Comparison of ENCODE assay signal across 4 cellular contexts in the genomic region with DNA sequence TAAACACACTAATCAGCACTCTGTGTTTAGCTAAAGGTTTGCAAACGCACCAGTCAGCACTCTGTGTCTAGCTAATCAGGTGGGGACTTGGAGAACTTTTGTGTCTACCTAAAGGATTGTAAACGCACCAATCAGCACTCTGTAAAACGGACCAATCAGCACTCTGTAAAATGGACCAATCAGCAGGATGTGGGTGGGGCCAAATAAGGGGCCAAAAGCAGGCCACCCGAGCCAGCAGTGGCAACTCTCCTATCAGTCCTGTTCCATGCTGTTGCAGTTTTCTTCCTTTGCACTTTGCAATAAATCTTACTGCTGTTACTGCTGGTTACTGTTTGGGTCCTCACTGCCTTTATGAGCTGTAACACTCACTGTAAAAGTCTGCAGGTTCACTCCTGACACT.
TF ChIP-seq lines count a peak whose summit lies in the region.

No MANE protein-coding gene starts in this region.

TF ChIP-seq in IMR-90, 13 proteins besides CTCF, POLR2A, EP300 and RAD21:
- TF ChIP-seq MAFK (IDR thresholded peaks at IDR 0.05; ENCODE audit: low read depth, low read length): peak; percentile 5; the same call in 1 of the 2 replicates
TF ChIP-seq in IMR-90: peak in this region for 1; not testable (repeated sequence) for 12.

TF ChIP-seq in WTC11, 78 proteins besides CTCF, POLR2A, EP300 and RAD21:
- peak; percentile 72 for TF ChIP-seq NFYB (CRISPR knock-in tag; conservative IDR thresholded peaks at IDR 0.05; ENCODE audit: low read depth)

TF ChIP-seq in K562, 482 proteins besides CTCF, POLR2A, EP300 and RAD21:
- TF ChIP-seq RBM25 (IDR thresholded peaks at IDR 0.05; ENCODE audit: low read depth, low read length, severe bottlenecking) (peak; percentile 82), CC2D1A (IDR thresholded peaks at IDR 0.05) (peak; percentile 58), ZNF316 (IDR thresholded peaks at IDR 0.05) (peak; percentile 81), C11orf30 (IDR thresholded peaks at IDR 0.05; ENCODE audit: low read depth) (peak; percentile 48), ASH1L (IDR thresholded peaks at IDR 0.05; ENCODE audit: borderline replicate concordance, low read depth, partially characterized antibody) (peak; percentile 53), SP1 (CRISPR knock-in tag; IDR thresholded peaks at IDR 0.05) (peak; percentile 60; the same call in 1 of the 2 replicates), MAFG (tag; conservative IDR thresholded peaks at IDR 0.05) (peak; percentile 15; the same call in 1 of the 2 replicates), NFYB (IDR thresholded peaks at IDR 0.05; ENCODE audit: extremely low read depth, insufficient read length) (peak; percentile 91)
- TF ChIP-seq, protein P1, sequence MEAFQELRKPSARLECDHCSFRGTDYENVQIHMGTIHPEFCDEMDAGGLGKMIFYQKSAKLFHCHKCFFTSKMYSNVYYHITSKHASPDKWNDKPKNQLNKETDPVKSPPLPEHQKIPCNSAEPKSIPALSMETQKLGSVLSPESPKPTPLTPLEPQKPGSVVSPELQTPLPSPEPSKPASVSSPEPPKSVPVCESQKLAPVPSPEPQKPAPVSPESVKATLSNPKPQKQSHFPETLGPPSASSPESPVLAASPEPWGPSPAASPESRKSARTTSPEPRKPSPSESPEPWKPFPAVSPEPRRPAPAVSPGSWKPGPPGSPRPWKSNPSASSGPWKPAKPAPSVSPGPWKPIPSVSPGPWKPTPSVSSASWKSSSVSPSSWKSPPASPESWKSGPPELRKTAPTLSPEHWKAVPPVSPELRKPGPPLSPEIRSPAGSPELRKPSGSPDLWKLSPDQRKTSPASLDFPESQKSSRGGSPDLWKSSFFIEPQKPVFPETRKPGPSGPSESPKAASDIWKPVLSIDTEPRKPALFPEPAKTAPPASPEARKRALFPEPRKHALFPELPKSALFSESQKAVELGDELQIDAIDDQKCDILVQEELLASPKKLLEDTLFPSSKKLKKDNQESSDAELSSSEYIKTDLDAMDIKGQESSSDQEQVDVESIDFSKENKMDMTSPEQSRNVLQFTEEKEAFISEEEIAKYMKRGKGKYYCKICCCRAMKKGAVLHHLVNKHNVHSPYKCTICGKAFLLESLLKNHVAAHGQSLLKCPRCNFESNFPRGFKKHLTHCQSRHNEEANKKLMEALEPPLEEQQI (IDR thresholded peaks at IDR 0.05): 0 out of 2 replicates have a peak, but pooled peaks have one; percentile 57
TF ChIP-seq in K562: peak in this region for 9; not testable (repeated sequence) for 473.

TF ChIP-seq in H1, 55 proteins besides CTCF, POLR2A, EP300 and RAD21:
- 0 out of 2 replicates have a peak, but pooled peaks have one; percentile 44 for TF ChIP-seq SP1 (IDR thresholded peaks at IDR 0.05; ENCODE audit: low read depth, low read length)
